ENCODE assay signal across 28 cellular contexts in genomic region chr7:133828906-133829305, GRCh38.
"Had no signal": no experiment of that assay in that cellular context is flagged by ENCODE, and none has a peak within 500 bp of the region (broad histone marks: within the 10 kb centered on the region; RNA-seq: fewer than 3 reads in every experiment).

No MANE protein-coding gene starts in this region.

- H3K27ac ChIP-seq: gastroesophageal sphincter, spleen, transverse colon, uterus, WERI-Rb-1 had no signal

- H3K4me3 ChIP-seq: gastroesophageal sphincter, spleen, testis, transverse colon, uterus had no signal

- H3K27me3 ChIP-seq: gastroesophageal sphincter, spleen, testis, transverse colon, uterus had no signal

- H3K36me3 ChIP-seq: uterus, WERI-Rb-1 had no signal

- ATAC-seq: activated naive CD8-positive, alpha-beta T cell treated with anti-CD3 and anti-CD28 coated beads, Interleukin-2, amount 50 U/mL, for 24 hours; activated T-cell treated with anti-CD3 and anti-CD28 coated beads, Interleukin-2, amount 50 U/mL, for 4 hours; activated T-helper 17 cell treated with anti-CD3 and anti-CD28 coated beads, Interleukin-2, amount 50 U/mL, for 72 hours; gastroesophageal sphincter; naive thymus-derived CD4-positive, alpha-beta T cell; right cardiac atrium; stimulated activated naive CD8-positive, alpha-beta T cell treated with anti-CD3 and anti-CD28 coated beads, Interleukin-15, Interleukin-2, amounts not matched to agents 100 U/mL and 50 U/mL, for 24 hours had no signal

- DNase-seq: activated CD4-positive, alpha-beta memory T cell treated with anti-CD3 and anti-CD28 coated beads, Interleukin-2, amount 10 ng/mL, durations not matched to agents 7 days and 5 days; activated CD4-positive, alpha-beta T cell treated with anti-CD3 and anti-CD28 coated beads, Interleukin-2, amount 10 ng/mL, durations not matched to agents 7 days and 5 days; activated CD4-positive, CD25-positive, alpha-beta regulatory T cell treated with anti-CD3 and anti-CD28 coated beads, Interleukin-2, amount 50 U/mL, for 72 hours; activated CD8-positive, alpha-beta memory T cell treated with anti-CD3 and anti-CD28 coated beads, Interleukin-2, amount 50 U/mL, for 48 hours; activated gamma-delta T cell treated with Interleukin-2 at 50 U/mL for 16 hours; activated naive CD4-positive, alpha-beta T cell treated with anti-CD3 and anti-CD28 coated beads, Interleukin-2, amount 50 U/mL, for 16 hours; activated naive CD8-positive, alpha-beta T cell treated with anti-CD3 and anti-CD28 coated beads, Interleukin-2, amount 50 U/mL, for 24 hours; activated T-cell treated with anti-CD3 and anti-CD28 coated beads, Interleukin-2, amount 50 U/mL, for 4 hours; amygdala; dermis blood vessel endothelial cell; effector CD8-positive, alpha-beta T cell; erythroblast; head of caudate nucleus; hippocampal formation; midbrain; naive thymus-derived CD4-positive, alpha-beta T cell; nucleus accumbens; right cardiac atrium; spleen; stimulated activated CD4-positive, alpha-beta T cell treated with anti-CD3 and anti-CD28 coated beads, Interleukin-2, amount 100 ng/mL, for 48 hours; stimulated activated naive CD8-positive, alpha-beta T cell treated with anti-CD3 and anti-CD28 coated beads, Interleukin-15, Interleukin-2, amounts not matched to agents 100 U/mL and 50 U/mL, for 24 hours; T-helper 9 cell; testis; transverse colon; uterus; WERI-Rb-1 had no signal

- H3K9me3 ChIP-seq: testis, transverse colon, uterus had no signal

- H3K4me1 ChIP-seq: gastroesophageal sphincter, spleen, testis, transverse colon, uterus had no signal
